Comparison of ENCODE assay signal across 9 cellular contexts in genomic region chr7:128879939-128880746, GRCh38. TPM values are rescaled to one million over a fixed set of nuclear protein-coding genes. Genes with fewer than 3 reads are reported as not detected.
DNase-seq lines count a peak whose midpoint lies in the region; ATAC-seq and TF ChIP-seq lines count a peak whose summit lies in the region.
"Had no signal": no experiment of that assay in that cellular context is flagged by ENCODE, and none has a peak within 500 bp of the region (broad histone marks: within the 10 kb centered on the region; RNA-seq: fewer than 3 reads in every experiment).

No MANE protein-coding gene starts in this region.

- no peak for TF ChIP-seq POLR2A in breast epithelium (IDR thresholded peaks at IDR 0.05)

- H3K9me3 Mint-ChIP-seq in type B pancreatic cell, result no peaks in the 10 kb centered on the region
- H3K9me3 Mint-ChIP-seq: activated naive CD4-positive, alpha-beta T cell treated with anti-CD3 and anti-CD28 coated beads, Interleukin-2, amount 50 U/mL, for 24 hours had no signal

- H3K27ac ChIP-seq in breast epithelium, result no peak overlapping the region

- H3K36me3 ChIP-seq in breast epithelium, result no peaks in the 10 kb centered on the region

- no peaks in the 10 kb centered on the region for H3K27me3 ChIP-seq in breast epithelium

- intact Hi-C loops in breast epithelium (cut with DNase I; ENCODE audit: low total_unique reads), result no loop called here

- peak; percentile 44 for DNase-seq in stimulated activated CD4-positive, alpha-beta T cell treated with anti-CD3 and anti-CD28 coated beads, Interleukin-15, amount 100 ng/mL, for 24 hours
- no peak for DNase-seq in stimulated activated CD4-positive, alpha-beta T cell treated with anti-CD3 and anti-CD28 coated beads, Interleukin-4, amount 100 ng/mL, for 4 hours
- DNase-seq in NCI-H460 (ENCODE audit: extremely low read depth, low read depth) (peak; percentile 67), breast epithelium (ENCODE audit: low spot score in 2 of 2) (peak; percentile 48 to 81), left kidney (ENCODE audit: low read depth, low spot score) (peak; percentile 89), type B pancreatic cell (ENCODE audit: extremely low spot score, unreplicated experiment) (no peak), NCI-H1048 (lab: John Stamatoyannopoulos, UW) (no peak)

- ATAC-seq in GM21619 (IDR thresholded peaks at IDR 0.05; ENCODE audit: unreplicated experiment), result no peak

- no peaks in the 10 kb centered on the region for H3K4me1 ChIP-seq in breast epithelium

- H3K4me1 Mint-ChIP-seq in type B pancreatic cell (ENCODE audit: unreplicated experiment), result peaks cover 4% of the 10 kb centered on the region

- no peaks in the 10 kb centered on the region for H3K36me3 Mint-ChIP-seq in type B pancreatic cell
- H3K36me3 Mint-ChIP-seq: activated naive CD4-positive, alpha-beta T cell treated with anti-CD3 and anti-CD28 coated beads, Interleukin-2, amount 50 U/mL, for 24 hours had no signal

- TF ChIP-seq CTCF in breast epithelium (IDR thresholded peaks at IDR 0.05), result peak in 2 of 3 donors; percentile 70 to 81
- TF ChIP-seq CTCF in type B pancreatic cell (conservative IDR thresholded peaks at IDR 0.05), result peak; percentile 86

- H3K4me3 ChIP-seq in breast epithelium, result no peak overlapping the region

- H3K4me3 Mint-ChIP-seq in type B pancreatic cell, result no peak overlapping the region
- H3K4me3 Mint-ChIP-seq: activated naive CD4-positive, alpha-beta T cell treated with anti-CD3 and anti-CD28 coated beads, Interleukin-2, amount 50 U/mL, for 24 hours had no signal

- H3K27ac Mint-ChIP-seq in type B pancreatic cell, result no peak overlapping the region
- H3K27ac Mint-ChIP-seq: activated naive CD4-positive, alpha-beta T cell treated with anti-CD3 and anti-CD28 coated beads, Interleukin-2, amount 50 U/mL, for 24 hours had no signal

- H3K9me3 ChIP-seq in breast epithelium, result no peaks in the 10 kb centered on the region

- H3K27me3 Mint-ChIP-seq in type B pancreatic cell, result no peaks in the 10 kb centered on the region
- H3K27me3 Mint-ChIP-seq: activated naive CD4-positive, alpha-beta T cell treated with anti-CD3 and anti-CD28 coated beads, Interleukin-2, amount 50 U/mL, for 24 hours had no signal

RNA-seq across cellular contexts. Expression of gene ATP6V1F, which starts 17.5 kb away (rescaled TPM):
- 68.0 and 78.5 TPM in 2 replicates for total RNA-seq in NCI-H460 (2014; rRNA removed; shearing (Covaris generic))
- 154 and 290 TPM in 2 replicates for polyA plus RNA-seq in NCI-H460 (2014; cell fraction: nucleus; rRNA removed)
- total RNA-seq in breast epithelium, result 100 to 1,000 TPM; 117 to 174 (median 127) TPM
- 144 and 157 TPM in 2 replicates for total RNA-seq in type B pancreatic cell (ENCODE audit: low replicate concordance)

RNA-seq across cellular contexts. Expression of gene KCP, which starts 30.4 kb away (rescaled TPM):
- total RNA-seq in NCI-H460 (2014; rRNA removed; shearing (Covaris generic)), result not detected in 2 replicates
- not detected in 2 replicates for polyA plus RNA-seq in NCI-H460 (2014; cell fraction: nucleus; rRNA removed)
- total RNA-seq in breast epithelium, result 1 to 10 TPM in 1 of 3 donors, under 1 TPM in 2; 0.33 to 2.2 (median 0.88) TPM
- 1.3 and 4.2 TPM in 2 replicates for total RNA-seq in type B pancreatic cell (ENCODE audit: low replicate concordance)

RNA-seq across cellular contexts. Expression of gene FLNC, which starts 49.9 kb away (rescaled TPM):
- total RNA-seq in NCI-H460 (2014; rRNA removed; shearing (Covaris generic)), result 0.57 and 0.69 TPM in 2 replicates
- 0.01 and 0.54 TPM in 2 replicates for polyA plus RNA-seq in NCI-H460 (2014; cell fraction: nucleus; rRNA removed)
- total RNA-seq in breast epithelium (1 to 10 TPM; 5.1 to 7.5 (median 6.0) TPM), type B pancreatic cell (ENCODE audit: low replicate concordance) (20.3 and 54.0 TPM in 2 replicates)

RNA-seq across cellular contexts. Expression of gene IRF5, which starts 57.6 kb away (rescaled TPM):
- 6.5 and 9.3 TPM in 2 replicates for total RNA-seq in NCI-H460 (2014; rRNA removed; shearing (Covaris generic))
- polyA plus RNA-seq in NCI-H460 (2014; cell fraction: nucleus; rRNA removed), result 7.4 and 14.5 TPM in 2 replicates
- total RNA-seq in breast epithelium (10 to 100 TPM in 2 of 3 donors, 1 to 10 TPM in 1; 4.6 to 19.4 (median 11.1) TPM), type B pancreatic cell (ENCODE audit: low replicate concordance) (1.8 and 2.5 TPM in 2 replicates)

Comparison
In these comparisons a context has a peak if more than half of its experiments do, and no peak if none do; other contexts are left out.
1. DNase-seq: peak in stimulated activated CD4-positive, alpha-beta T cell treated with anti-CD3 and anti-CD28 coated beads, Interleukin-15, amount 100 ng/mL, for 24 hours (single experiment), NCI-H460 (single experiment), breast epithelium (2 of 2) and left kidney (single experiment); none in stimulated activated CD4-positive, alpha-beta T cell treated with anti-CD3 and anti-CD28 coated beads, Interleukin-4, amount 100 ng/mL, for 4 hours (0 of 2), type B pancreatic cell (single experiment) and NCI-H1048 (single experiment).